ENCODE assay signal across 1 cellular context in the genomic region with DNA sequence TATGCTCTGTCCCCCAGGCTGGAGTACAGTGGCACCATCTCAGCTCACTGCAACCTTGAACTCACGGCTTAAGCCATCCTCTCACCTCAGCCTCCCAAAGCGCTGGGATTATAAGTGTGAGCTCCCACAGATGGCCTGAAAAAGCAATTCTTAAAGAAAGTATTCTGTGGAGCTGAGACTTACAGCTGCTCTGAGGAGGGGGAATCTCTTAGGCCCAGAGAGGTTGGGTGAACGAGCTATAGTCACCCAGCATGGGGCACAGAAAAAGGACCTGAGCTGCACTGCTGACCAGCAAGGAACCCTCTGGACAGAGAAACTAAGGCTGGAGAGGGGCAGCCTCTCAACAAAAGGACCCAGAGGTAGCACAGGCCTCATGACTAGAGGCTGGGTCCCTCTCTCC.
TF ChIP-seq lines count a peak whose summit lies in the region.

No MANE protein-coding gene starts in this region.

TF ChIP-seq in endothelial cell of umbilical vein, 7 proteins besides CTCF, POLR2A, EP300 and RAD21:
- TF ChIP-seq MYC (IDR thresholded peaks at IDR 0.05; ENCODE audit: low read depth, low read length) (no peak), JUN (IDR thresholded peaks at IDR 0.05; ENCODE audit: borderline replicate concordance, insufficient read depth, insufficient read length, low read depth) (no peak), POLR2AphosphoS5 (IDR thresholded peaks at IDR 0.05; ENCODE audit: insufficient read depth, low read depth, low read length) (no peak), FOS (IDR thresholded peaks at IDR 0.05; ENCODE audit: borderline replicate concordance, insufficient read depth, low read length) (no peak), EZH2 (IDR thresholded peaks at IDR 0.05; ENCODE audit: borderline replicate concordance, low read depth, low read length, severe bottlenecking) (no peak), GATA2 (IDR thresholded peaks at IDR 0.05; ENCODE audit: insufficient read depth, insufficient read length, low read depth, low read length) (no peak)
- TF ChIP-seq, protein P1, sequence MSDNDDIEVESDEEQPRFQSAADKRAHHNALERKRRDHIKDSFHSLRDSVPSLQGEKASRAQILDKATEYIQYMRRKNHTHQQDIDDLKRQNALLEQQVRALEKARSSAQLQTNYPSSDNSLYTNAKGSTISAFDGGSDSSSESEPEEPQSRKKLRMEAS (IDR thresholded peaks at IDR 0.05; ENCODE audit: insufficient read depth, insufficient read length), result no peak
